Comparison of ENCODE assay signal across 11 cellular contexts in genomic region chr12:21775130-21775920, GRCh38. TPM values are rescaled to one million over a fixed set of nuclear protein-coding genes. Genes with fewer than 3 reads are reported as not detected.
DNase-seq lines count a peak whose midpoint lies in the region; ATAC-seq, FAIRE-seq and TF ChIP-seq lines count a peak whose summit lies in the region.
"Had no signal": no experiment of that assay in that cellular context is flagged by ENCODE, and none has a peak within 500 bp of the region (broad histone marks: within the 10 kb centered on the region; RNA-seq: fewer than 3 reads in every experiment).

No MANE protein-coding gene starts in this region.

- peaks cover 2% of the 10 kb centered on the region for H3K36me3 Mint-ChIP-seq in T-helper 17 cell (ENCODE audit: low read depth)

- H3K4me3 ChIP-seq in BE2C (ENCODE audit: low read depth, low read length) (peak overlapping the region; percentile 68), heart right ventricle (peak overlapping the region in 9 of 10 donors; percentile 51 to 78 (median 71)), pancreas (peak overlapping the region in 3 of 4 donors; percentile 35 to 68 (median 52))

- H3K36me3 ChIP-seq in BE2C (peaks cover 34% of the 10 kb centered on the region), heart right ventricle (peaks cover 0 to 26% (median 0%) of the 10 kb centered on the region in 9 donors), pancreas (no peaks in the 10 kb centered on the region)

- H3K4me1 ChIP-seq in BE2C = peaks cover 18% of the 10 kb centered on the region
- peaks cover 0 to 47% (median 12%) of the 10 kb centered on the region in 9 donors for H3K4me1 ChIP-seq in heart right ventricle
- peaks cover 0 to 29% (median 18%) of the 10 kb centered on the region in 3 donors for H3K4me1 ChIP-seq in pancreas

- H3K9me3 ChIP-seq in BE2C = no peaks in the 10 kb centered on the region
- no peaks in the 10 kb centered on the region for H3K9me3 ChIP-seq in T-helper 17 cell (ENCODE audit: control insufficient read depth, low read length, poor library complexity, severe bottlenecking)
- H3K9me3 ChIP-seq in heart right ventricle = no peaks in the 10 kb centered on the region
- H3K9me3 ChIP-seq in pancreas = no peaks in the 10 kb centered on the region

- no peak overlapping the region for H3K27ac Mint-ChIP-seq in T-helper 17 cell

- intact Hi-C loops in heart right ventricle (cut with DNase I) (loop anchor here in 3 of 10 donors (2.0 to 5.0 kb wide), 3 partner anchors 37 to 107 kb away; no protein-coding TSS in a partner anchor), pancreas (cut with DNase I) (no loop called here), posterior vena cava (cut with DNase I) (loop anchor here in 1 of 2 donors (10.0 kb wide), 1 partner anchor 49 kb away; no protein-coding TSS in a partner anchor)

- DNase-seq in BE2C = no peak
- no peak for DNase-seq in T-helper 17 cell
- no peak for DNase-seq in heart right ventricle
- DNase-seq in pancreas = peak in 3 of 6 donors; percentile 33 to 74 (median 49)
- no peak for DNase-seq in CD1c-positive myeloid dendritic cell (ENCODE audit: extremely low spot score)
- no peak for DNase-seq in posterior vena cava (ENCODE audit: low spot score)
- DNase-seq in RCC 7860 (ENCODE audit: low spot score) = no peak
- DNase-seq in activated CD4-positive, CD25-positive, alpha-beta regulatory T cell (lab: John Stamatoyannopoulos, UW) = no peak
- DNase-seq: NCI-H748 treated with DMSO at 0.1 percent for 48 hours, small intestine had no signal

- WGBS in heart right ventricle, 2 donors = 6 to 14% methylated on average over 14 of the region's 14 CpGs
- WGBS in pancreas, 2 donors = 13 to 17% methylated on average over 14 of the region's 14 CpGs

- FAIRE-seq in pancreas (lab: Jason Lieb, UNC) (no peak), RCC 7860 (lab: Jason Lieb, UNC) (no peak)
- FAIRE-seq: small intestine had no signal

- ATAC-seq in T-helper 17 cell = no peak
- ATAC-seq in heart right ventricle = peak in 3 of 8 donors; percentile 9 to 39 (median 13)
- ATAC-seq in pancreas = peak; percentile 39 to 52 (median 46)

- H3K4me3 Mint-ChIP-seq in T-helper 17 cell = peak overlapping the region; percentile 78

- peaks cover 12% of the 10 kb centered on the region for H3K4me1 Mint-ChIP-seq in T-helper 17 cell

- peak overlapping the region; percentile 82 to 97 (median 91) for H3K27ac ChIP-seq in heart right ventricle
- H3K27ac ChIP-seq in pancreas = peak overlapping the region; percentile 70 to 94 (median 82)
- H3K27ac ChIP-seq: epithelial cell of prostate had no signal

- H3K27me3 ChIP-seq in BE2C = no peaks in the 10 kb centered on the region
- peaks cover 0 to 51% (median 0%) of the 10 kb centered on the region in 7 donors for H3K27me3 ChIP-seq in heart right ventricle
- H3K27me3 ChIP-seq in pancreas = no peaks in the 10 kb centered on the region

- TF ChIP-seq CTCF in BE2C (IDR thresholded peaks at IDR 0.05; ENCODE audit: low read depth, low read length) = no peak
- TF ChIP-seq CTCF in heart right ventricle (IDR thresholded peaks at IDR 0.05) = no peak
- no peak for TF ChIP-seq CTCF in pancreas (IDR thresholded peaks at IDR 0.05)

- peaks cover 61% of the 10 kb centered on the region for H3K27me3 Mint-ChIP-seq in T-helper 17 cell

RNA-seq across cellular contexts. Expression of gene KCNJ8, which starts 0.8 kb away (rescaled TPM):
- polyA plus RNA-seq in BE2C (2012; ENCODE audit: insufficient read depth, insufficient read length, low read depth) = 116 TPM
- not detected for total RNA-seq in T-helper 17 cell
- 100 to 1,000 TPM in 2 of 10 donors, 10 to 100 TPM in 8; 46.0 to 128 (median 54.8) TPM for total RNA-seq in heart right ventricle
- polyA plus RNA-seq in heart right ventricle = 10 to 100 TPM; 13.8 to 87.8 TPM
- total RNA-seq in pancreas = 10 to 100 TPM; 17.3 to 28.8 (median 25.2) TPM
- polyA plus RNA-seq in pancreas = 10 to 100 TPM in 1 of 2 donors, 1 to 10 TPM in 1; 7.9 to 19.4 TPM
- 10 to 100 TPM; 30.9 to 32.0 TPM for total RNA-seq in posterior vena cava

Comparison
In these comparisons a context has a peak if more than half of its experiments do, and no peak if none do; other contexts are left out.
1. RNA of gene KCNJ8, which starts 0.8 kb away (total RNA-seq): 46.0 to 128 TPM in heart right ventricle, 30.9 to 32.0 TPM in posterior vena cava and 17.3 to 28.8 TPM in pancreas; not detected in T-helper 17 cell; every median in the first group is over 10 times any median in the second.
2. Peak in every context shown above with its lines, with median percentiles within 50 percentile points of each other: H3K4me3 ChIP-seq.